10 cellular contexts compared by ENCODE assay signal in the genomic region with DNA sequence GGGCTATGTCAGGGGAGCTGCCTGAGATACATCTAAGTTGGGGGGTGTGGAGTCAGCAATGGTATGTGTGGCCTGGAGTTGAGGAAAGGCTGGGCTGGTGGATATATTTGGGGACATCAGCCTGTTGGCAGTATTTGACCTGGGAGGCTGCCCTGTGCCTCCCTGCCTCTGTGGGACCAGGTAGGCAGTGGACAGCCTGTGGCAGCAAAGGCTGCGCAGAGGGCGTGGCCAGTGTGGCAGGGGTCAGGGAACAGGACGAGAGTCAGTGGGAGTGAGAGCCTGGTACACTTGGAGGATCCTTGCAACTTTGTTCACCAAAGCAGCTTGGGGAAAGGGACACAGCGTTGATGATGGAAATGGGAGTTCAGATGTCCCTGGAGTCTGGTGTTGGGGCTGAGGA. TPM values are rescaled to one million over a fixed set of nuclear protein-coding genes. Genes with fewer than 3 reads are reported as not detected.
DNase-seq lines count a peak whose midpoint lies in the region; ATAC-seq and TF ChIP-seq lines count a peak whose summit lies in the region.
"Had no signal": no experiment of that assay in that cellular context is flagged by ENCODE, and none has a peak within 500 bp of the region (broad histone marks: within the 10 kb centered on the region; RNA-seq: fewer than 3 reads in every experiment).

No MANE protein-coding gene starts in this region.

- TF ChIP-seq POLR2A in gastroesophageal sphincter (IDR thresholded peaks at IDR 0.05), result no peak
- TF ChIP-seq POLR2A in gastrocnemius medialis (IDR thresholded peaks at IDR 0.05), result no peak

- peaks cover 26% of the 10 kb centered on the region for H3K27me3 Mint-ChIP-seq in GM23338 (ENCODE audit: insufficient read depth, low read depth, poor library complexity)
- H3K27me3 Mint-ChIP-seq in activated CD8-positive, alpha-beta T cell treated with anti-CD3 and anti-CD28 coated beads for 36 hours, result no peaks in the 10 kb centered on the region

- TF ChIP-seq CTCF in GM23338 (conservative IDR thresholded peaks at IDR 0.05; ENCODE audit: low read depth in 2 of 2) (no peak), gastroesophageal sphincter (IDR thresholded peaks at IDR 0.05) (no peak), gastrocnemius medialis (IDR thresholded peaks at IDR 0.05 in 4 of 5, conservative IDR thresholded peaks at IDR 0.05 in 1 of 5) (no peak)
- no peak for TF ChIP-seq CTCF in activated CD8-positive, alpha-beta T cell treated with anti-CD3 and anti-CD28 coated beads for 36 hours (IDR thresholded peaks at IDR 0.05)

- peak overlapping the region; percentile 53; the same call in 1 of the 2 replicates for H3K27ac Mint-ChIP-seq in GM23338
- peak overlapping the region; percentile 88 for H3K27ac Mint-ChIP-seq in activated CD8-positive, alpha-beta T cell treated with anti-CD3 and anti-CD28 coated beads for 36 hours

- in situ Hi-C loops in gastrocnemius medialis (cut with MboI; ENCODE audit: low sequenced_read_pairs in 4 of 4), result loop anchor here in 1 of 4 donors (25.0 kb wide), 1 partner anchor 299 kb away; a partner anchor contains a TSS

- no peak overlapping the region for H3K4me3 Mint-ChIP-seq in GM23338
- H3K4me3 Mint-ChIP-seq in activated CD8-positive, alpha-beta T cell treated with anti-CD3 and anti-CD28 coated beads for 36 hours, result peak overlapping the region; percentile 16

- no peaks in the 10 kb centered on the region for H3K9me3 ChIP-seq in gastroesophageal sphincter
- no peaks in the 10 kb centered on the region for H3K9me3 ChIP-seq in gastrocnemius medialis

- no peak for TF ChIP-seq EP300 in gastroesophageal sphincter (IDR thresholded peaks at IDR 0.05)

- POLR2A ChIA-PET in activated CD8-positive, alpha-beta T cell treated with anti-CD3 and anti-CD28 coated beads for 36 hours (lab: Charles Lee), result interaction anchor here (0.5 to 1.1 kb wide), 5 partner anchors 11 to 144 kb away, joined by 3 to 4 read pairs (median 3); no protein-coding TSS in a partner anchor

- no peaks in the 10 kb centered on the region for H3F3A ChIP-seq in GM23338 (replicated peaks; ENCODE audit: low read depth)

- 79% methylated on average over 4 of the region's 4 CpGs; no CpG with 5 or more reads in 1 of the 2 donors for WGBS in gastroesophageal sphincter (ENCODE audit: low coverage in 1 of 2), 2 donors

- H3K4me1 Mint-ChIP-seq in GM23338, result peaks cover 25% of the 10 kb centered on the region
- H3K4me1 Mint-ChIP-seq in activated CD8-positive, alpha-beta T cell treated with anti-CD3 and anti-CD28 coated beads for 36 hours (ENCODE audit: low read depth), result peaks cover 68% of the 10 kb centered on the region

- peaks cover 7% of the 10 kb centered on the region for H3K36me3 Mint-ChIP-seq in GM23338 (ENCODE audit: low read depth)
- peaks cover 39% of the 10 kb centered on the region for H3K36me3 Mint-ChIP-seq in activated CD8-positive, alpha-beta T cell treated with anti-CD3 and anti-CD28 coated beads for 36 hours (ENCODE audit: low read depth)

- no peaks in the 10 kb centered on the region for H3K36me3 ChIP-seq in GM23338 (ENCODE audit: insufficient read depth)
- peaks cover 0 to 86% of the 10 kb centered on the region in 2 donors for H3K36me3 ChIP-seq in gastroesophageal sphincter
- peaks cover 0 to 18% of the 10 kb centered on the region in 2 donors for H3K36me3 ChIP-seq in gastrocnemius medialis

- H3K79me2 ChIP-seq in GM23338 (replicated peaks; ENCODE audit: insufficient read depth), result no peaks in the 10 kb centered on the region

- intact Hi-C loops in activated CD8-positive, alpha-beta T cell treated with anti-CD3 and anti-CD28 coated beads for 36 hours (cut with micrococcal nuclease), result loop anchor here (10.0 kb wide), 1 partner anchor 301 kb away; a partner anchor contains a TSS
- intact Hi-C loops in gastrocnemius medialis (cut with DNase I; ENCODE audit: low total_unique reads), result no loop called here

- H3K4me1 ChIP-seq in GM23338 (ENCODE audit: insufficient read depth), result no peaks in the 10 kb centered on the region; the same call in none of the 2 replicates
- H3K4me1 ChIP-seq in gastroesophageal sphincter, result peaks cover 0 to 68% (median 14%) of the 10 kb centered on the region in 3 donors
- H3K4me1 ChIP-seq in gastrocnemius medialis, result peaks cover 28 to 48% of the 10 kb centered on the region in 2 donors

- H3K9me2 ChIP-seq in GM23338 (ENCODE audit: insufficient read depth), result no peaks in the 10 kb centered on the region

- ATAC-seq in GM23338, result no peak
- no peak for ATAC-seq in activated CD8-positive, alpha-beta T cell treated with anti-CD3 and anti-CD28 coated beads for 36 hours
- ATAC-seq in gastroesophageal sphincter, result no peak
- no peak for ATAC-seq in gastrocnemius medialis
- ATAC-seq in HG02678 (IDR thresholded peaks at IDR 0.05; ENCODE audit: unreplicated experiment), result no peak
- ATAC-seq in GM21576 (IDR thresholded peaks at IDR 0.05; ENCODE audit: unreplicated experiment), result no peak

- no peaks in the 10 kb centered on the region for H3K9me3 Mint-ChIP-seq in GM23338
- no peaks in the 10 kb centered on the region for H3K9me3 Mint-ChIP-seq in activated CD8-positive, alpha-beta T cell treated with anti-CD3 and anti-CD28 coated beads for 36 hours

- no peak overlapping the region for H3K27ac ChIP-seq in GM23338 (ENCODE audit: low read depth)
- peak overlapping the region in 3 of 4 donors; percentile 65 to 73 (median 71) for H3K27ac ChIP-seq in gastroesophageal sphincter
- H3K27ac ChIP-seq in gastrocnemius medialis, result peak overlapping the region; percentile 68 to 82 (median 81)

- no peak overlapping the region for H2AFZ ChIP-seq in GM23338

- H3K27me3 ChIP-seq in GM23338 (ENCODE audit: insufficient read depth) (no peaks in the 10 kb centered on the region), gastroesophageal sphincter (no peaks in the 10 kb centered on the region), gastrocnemius medialis (no peaks in the 10 kb centered on the region)

- CTCF ChIA-PET in activated CD8-positive, alpha-beta T cell treated with anti-CD3 and anti-CD28 coated beads for 36 hours (lab: Charles Lee), result interaction anchor here (1.4 to 10.2 kb wide), 7 partner anchors 11 to 184 kb away, joined by 4 to 161 read pairs (median 4); a partner anchor contains a TSS

- DNase-seq in GM23338 (ENCODE audit: low spot score) (no peak), gastrocnemius medialis (no peak), NCI-H748 (lab: John Stamatoyannopoulos, UW; ENCODE audit: unreplicated experiment) (no peak), NOMO-1 treated with dmso at 0.1 percent for 144 hours (lab: John Stamatoyannopoulos, UW; ENCODE audit: unreplicated experiment) (no peak)
- no peak for DNase-seq in activated CD8-positive, alpha-beta T cell treated with anti-CD3 and anti-CD28 coated beads for 36 hours
- DNase-seq: NCI-H526 treated with DMSO at 0.1 percent for 48 hours had no signal

- no peak overlapping the region for H3K4me3 ChIP-seq in GM23338
- H3K4me3 ChIP-seq in gastroesophageal sphincter, result no peak overlapping the region
- no peak overlapping the region for H3K4me3 ChIP-seq in gastrocnemius medialis

- no peaks in the 10 kb centered on the region for H4K20me1 ChIP-seq in GM23338 (replicated peaks; ENCODE audit: insufficient read depth)

- H3K4me2 ChIP-seq in GM23338, result no peak overlapping the region

TF ChIP-seq in GM23338, 12 proteins besides CTCF, POLR2A, EP300 and RAD21:
- TF ChIP-seq EZH2phosphoT487 (IDR thresholded peaks at IDR 0.05; ENCODE audit: unreplicated experiment) (no peak), STAT1 (IDR thresholded peaks at IDR 0.05; ENCODE audit: unreplicated experiment) (no peak)

RNA-seq across cellular contexts. Expression of a gene that starts 15.0 kb away (rescaled TPM):
- 10.5 and 13.3 TPM in 2 replicates for total RNA-seq in GM23338 (2014; rRNA removed; shearing (Covaris generic))
- polyA plus RNA-seq in GM23338 (2016; fragmentation: Nextera tagmentation; extraction: Ambion mirVana), result 9.7 and 10.0 TPM in 2 replicates
- total RNA-seq in activated CD8-positive, alpha-beta T cell treated with anti-CD3 and anti-CD28 coated beads for 36 hours, result 10 to 100 TPM; 24.9 to 26.0 TPM
- total RNA-seq in gastroesophageal sphincter, result 10 to 100 TPM; 43.9 to 67.5 (median 51.4) TPM
- 10 to 100 TPM; 43.9 to 83.5 (median 54.3) TPM for total RNA-seq in gastrocnemius medialis

RNA-seq across cellular contexts. Expression of a gene that starts 20.8 kb away (rescaled TPM):
- 5.1 and 5.2 TPM in 2 replicates for total RNA-seq in GM23338 (2014; rRNA removed; shearing (Covaris generic))
- 2.1 and 3.1 TPM in 2 replicates for polyA plus RNA-seq in GM23338 (2016; fragmentation: Nextera tagmentation; extraction: Ambion mirVana)
- under 1 TPM; 0.20 to 0.22 TPM for total RNA-seq in activated CD8-positive, alpha-beta T cell treated with anti-CD3 and anti-CD28 coated beads for 36 hours
- total RNA-seq in gastroesophageal sphincter, result under 1 TPM in 2 of 4 donors, not detected in 2; 0.12 to 0.13 TPM
- under 1 TPM in 2 of 4 donors, not detected in 2; 0.18 to 0.20 TPM for total RNA-seq in gastrocnemius medialis
- total RNA-seq: left colon had no signal
